ENCODE assay signal across 8 cellular contexts in the genomic region with DNA sequence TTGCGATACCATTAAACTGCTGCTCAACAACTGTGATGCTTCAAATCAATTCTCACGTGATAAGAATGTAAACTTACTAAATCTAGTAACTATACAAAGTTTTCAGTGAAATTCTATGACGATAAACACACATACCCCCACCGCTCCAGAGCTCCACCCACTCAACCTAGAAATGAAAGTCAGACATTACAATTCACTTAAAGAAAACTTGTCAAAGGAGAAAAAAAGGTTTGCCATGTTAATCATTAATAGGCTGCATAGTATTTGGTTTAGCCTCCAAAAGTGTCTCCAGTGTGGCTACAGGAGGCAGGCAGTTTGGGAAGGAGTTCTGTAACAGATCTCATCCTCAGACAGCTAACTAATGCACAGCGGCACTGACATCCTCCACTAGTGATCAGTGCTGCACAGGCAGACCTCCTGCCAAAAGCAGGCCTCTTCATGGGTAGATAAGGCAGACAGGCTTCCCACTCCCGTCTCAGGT. TPM values are rescaled to one million over a fixed set of nuclear protein-coding genes. Genes with fewer than 3 reads are reported as not detected.
DNase-seq lines count a peak whose midpoint lies in the region; ATAC-seq lines count a peak whose summit lies in the region.

No MANE protein-coding gene starts in this region.

- H3K4me1 Mint-ChIP-seq in activated CD8-positive, alpha-beta T cell treated with anti-CD3 and anti-CD28 coated beads, Interleukin-2, amount 10 ng/mL, durations not matched to agents 7 days and 5 days (ENCODE audit: low read depth): peaks cover 59% of the 10 kb centered on the region

- peak overlapping the region; percentile 85 for H3K4me3 Mint-ChIP-seq in activated CD8-positive, alpha-beta T cell treated with anti-CD3 and anti-CD28 coated beads, Interleukin-2, amount 10 ng/mL, durations not matched to agents 7 days and 5 days

- peaks cover 31% of the 10 kb centered on the region for H3K4me1 ChIP-seq in HAP-1

- peak overlapping the region; percentile 78 for H3K4me3 ChIP-seq in HAP-1

- no peaks in the 10 kb centered on the region for H3K36me3 ChIP-seq in HAP-1 (replicated peaks)

- H3K27ac Mint-ChIP-seq in activated CD8-positive, alpha-beta T cell treated with anti-CD3 and anti-CD28 coated beads, Interleukin-2, amount 10 ng/mL, durations not matched to agents 7 days and 5 days: peak overlapping the region; percentile 84

- no peaks in the 10 kb centered on the region for H3K9me3 Mint-ChIP-seq in activated CD8-positive, alpha-beta T cell treated with anti-CD3 and anti-CD28 coated beads, Interleukin-2, amount 10 ng/mL, durations not matched to agents 7 days and 5 days (ENCODE audit: insufficient read depth)

- CTCF ChIA-PET in activated CD8-positive, alpha-beta T cell treated with anti-CD3 and anti-CD28 coated beads, Interleukin-2, amount 10 ng/mL, durations not matched to agents 7 days and 5 days (lab: Charles Lee): interaction anchor here (1.4 to 11.6 kb wide), 4 partner anchors 8 to 33 kb away, joined by 4 to 116 read pairs (median 4); no protein-coding TSS in a partner anchor

- DNase-seq in AML-193 (lab: John Stamatoyannopoulos, UW): peak; percentile 15 to 50
- DNase-seq in HAP-1 (ENCODE audit: low spot score in 2 of 2): peak; percentile 28 to 46
- DNase-seq in activated CD8-positive, alpha-beta T cell treated with anti-CD3 and anti-CD28 coated beads, Interleukin-2, amount 10 ng/mL, durations not matched to agents 7 days and 5 days: peak; percentile 69
- peak; percentile 16 for DNase-seq in germinal center (ENCODE audit: low spot score)
- peak; percentile 21 for DNase-seq in stimulated activated CD4-positive, alpha-beta T cell treated with anti-CD3 and anti-CD28 coated beads, Interleukin-4, amount 100 ng/mL, for 1 hour
- no peak for DNase-seq in NCI-H1436 treated with DMSO at 0.1 percent for 48 hours (lab: John Stamatoyannopoulos, UW)
- no peak for DNase-seq in NCI-H524 treated with DMSO at 0.1 percent for 48 hours (lab: John Stamatoyannopoulos, UW)

- peaks cover 47% of the 10 kb centered on the region for H3K36me3 Mint-ChIP-seq in activated CD8-positive, alpha-beta T cell treated with anti-CD3 and anti-CD28 coated beads, Interleukin-2, amount 10 ng/mL, durations not matched to agents 7 days and 5 days (ENCODE audit: low read depth)

- in situ Hi-C loops in HAP-1 (cut with MboI; ENCODE audit: low sequenced_read_pairs): no loop called here

- no peaks in the 10 kb centered on the region for H3K27me3 Mint-ChIP-seq in activated CD8-positive, alpha-beta T cell treated with anti-CD3 and anti-CD28 coated beads, Interleukin-2, amount 10 ng/mL, durations not matched to agents 7 days and 5 days (ENCODE audit: low read depth)

- POLR2A ChIA-PET in activated CD8-positive, alpha-beta T cell treated with anti-CD3 and anti-CD28 coated beads, Interleukin-2, amount 10 ng/mL, durations not matched to agents 7 days and 5 days (lab: Charles Lee): interaction anchor here (1.0 to 8.1 kb wide), 4 partner anchors 10 to 110 kb away, joined by 3 to 132 read pairs (median 35); a partner anchor contains a TSS

- no peaks in the 10 kb centered on the region for H3K9me3 ChIP-seq in HAP-1

- ATAC-seq in activated CD8-positive, alpha-beta T cell treated with anti-CD3 and anti-CD28 coated beads, Interleukin-2, amount 10 ng/mL, durations not matched to agents 7 days and 5 days: peak; percentile 37
- ATAC-seq in HG03097 (IDR thresholded peaks at IDR 0.05; ENCODE audit: low FRiP score, unreplicated experiment): no peak

- no peaks in the 10 kb centered on the region for H3K27me3 ChIP-seq in HAP-1 (ENCODE audit: low read depth)

RNA-seq across cellular contexts. Expression of a gene that starts 3.1 kb away (rescaled TPM):
- total RNA-seq in activated CD8-positive, alpha-beta T cell treated with anti-CD3 and anti-CD28 coated beads, Interleukin-2, amount 10 ng/mL, durations not matched to agents 7 days and 5 days: 10 to 100 TPM; 30.4 to 31.3 TPM

Comparison
In these comparisons a context has a peak if more than half of its experiments do, and no peak if none do; other contexts are left out.
1. DNase-seq: peak in AML-193 (2 of 2), HAP-1 (2 of 2), activated CD8-positive, alpha-beta T cell treated with anti-CD3 and anti-CD28 coated beads, Interleukin-2, amount 10 ng/mL, durations not matched to agents 7 days and 5 days (single experiment), germinal center (single experiment) and stimulated activated CD4-positive, alpha-beta T cell treated with anti-CD3 and anti-CD28 coated beads, Interleukin-4, amount 100 ng/mL, for 1 hour (single experiment); none in NCI-H1436 treated with DMSO at 0.1 percent for 48 hours (single experiment) and NCI-H524 treated with DMSO at 0.1 percent for 48 hours (single experiment).